Comparison of ENCODE assay signal across 24 cellular contexts in the genomic region with DNA sequence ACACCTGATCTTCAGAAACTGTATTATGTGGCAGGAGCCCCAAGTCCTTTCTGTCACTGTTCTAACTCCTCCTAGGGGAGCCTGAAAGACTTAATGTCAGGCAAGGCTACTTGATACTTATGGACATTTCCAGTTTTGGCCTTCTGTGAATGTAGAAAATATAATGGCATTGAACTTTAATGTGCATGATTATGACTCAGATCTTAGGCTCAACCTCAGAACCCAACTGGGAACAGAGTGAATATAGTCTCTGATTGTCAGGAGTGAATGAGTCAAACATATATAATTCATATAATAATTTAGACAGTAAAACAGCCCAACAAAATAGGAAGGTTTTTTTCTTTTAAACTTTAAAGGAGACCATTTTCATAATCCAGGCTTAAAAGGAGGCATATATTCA.
A peak's percentile ranks its signal among the peaks of the same experiment; 100 is the strongest.
DNase-seq lines count a peak whose midpoint lies in the region; ATAC-seq, FAIRE-seq and TF ChIP-seq lines count a peak whose summit lies in the region.
"Had no signal": no experiment of that assay in that cellular context is flagged by ENCODE, and none has a peak within 500 bp of the region (broad histone marks: within the 10 kb centered on the region; RNA-seq: fewer than 3 reads in every experiment).

No MANE protein-coding gene starts in this region.

- no peaks in the 10 kb centered on the region for H3K9me2 ChIP-seq in hepatocyte (replicated peaks; ENCODE audit: insufficient read depth)

- no peak for TF ChIP-seq POLR2A in HepG2 (IDR thresholded peaks at IDR 0.05; ENCODE audit: insufficient read depth in 1 of 2, low read depth in 2 of 2, low read length in 2 of 2)

- no peaks in the 10 kb centered on the region for H3K27me3 Mint-ChIP-seq in chondrocyte (ENCODE audit: low read depth)
- H3K27me3 Mint-ChIP-seq: stimulated activated naive CD8-positive, alpha-beta T cell treated with anti-CD3 and anti-CD28 coated beads, Interleukin-15, Interleukin-2, amounts not matched to agents 100 ng/mL and 50 ng/mL, for 24 hours had no signal

- H3K36me3 ChIP-seq in hepatocyte (replicated peaks; ENCODE audit: insufficient read depth, low read depth) = no peaks in the 10 kb centered on the region
- no peaks in the 10 kb centered on the region for H3K36me3 ChIP-seq in smooth muscle cell (ENCODE audit: low read depth)
- H3K36me3 ChIP-seq in HepG2 (replicated peaks in 1 of 2; ENCODE audit: control insufficient read depth in 1 of 2, insufficient read depth in 2 of 2, low read length in 2 of 2) = no peaks in the 10 kb centered on the region
- H3K36me3 ChIP-seq: left ventricle myocardium inferior, transverse colon, WERI-Rb-1 had no signal

- FAIRE-seq in HepG2 (lab: Jason Lieb, UNC) = no peak

- no TSS peak for BruUV-seq in HepG2 (replicated peaks; lab: Mats Ljungman, UMichigan)

- H3K27ac ChIP-seq in hepatocyte = no peak overlapping the region
- peak overlapping the region; percentile 78 for H3K27ac ChIP-seq in smooth muscle cell (ENCODE audit: low read depth)
- no peak overlapping the region for H3K27ac ChIP-seq in HepG2 (ENCODE audit: extremely low read length, insufficient read depth, low read length)
- H3K27ac ChIP-seq: left ventricle myocardium inferior, WERI-Rb-1 had no signal

- DNase-seq in LHCN-M2 (ENCODE audit: low read depth) (peak; percentile 76), chondrocyte (ENCODE audit: low spot score) (no peak), hepatocyte (ENCODE audit: low spot score) (no peak), smooth muscle cell (lab: John Stamatoyannopoulos, UW; ENCODE audit: unreplicated experiment) (no peak), HepG2 (ENCODE audit: low spot score) (no peak), T-helper 1 cell (no peak), activated T-cell treated with anti-CD3 and anti-CD28 coated beads for 4 hours (no peak)
- DNase-seq: activated CD4-positive, alpha-beta T cell treated with anti-CD3 and anti-CD28 coated beads, Interleukin-2, amount 50 U/mL, for 48 hours; activated naive CD4-positive, alpha-beta T cell treated with anti-CD3 and anti-CD28 coated beads for 36 hours; activated T-cell treated with anti-CD3 and anti-CD28 coated beads, Interleukin-2, amount 50 U/mL, for 1 hour; AML-193; aorta; left ventricle myocardium inferior; NCI-H1417 treated with DMSO at 0.1 percent for 48 hours; NCI-H82; nucleus accumbens; OCI-M1; right cardiac atrium; SIG-M5; T-helper 2 cell; transverse colon; WERI-Rb-1 had no signal

- CTCF ChIA-PET in HepG2 (lab: Yijun Ruan, JAX; ENCODE audit: low intra/inter-chr PET ratio, low total read pairs) = no interaction called here

- H3K4me1 Mint-ChIP-seq in chondrocyte (ENCODE audit: low read depth) = peaks cover 37% of the 10 kb centered on the region
- H3K4me1 Mint-ChIP-seq: GM23338 had no signal

- no peak overlapping the region for H3K4me2 ChIP-seq in hepatocyte
- peak overlapping the region; percentile 86 for H3K4me2 ChIP-seq in smooth muscle cell
- no peak overlapping the region for H3K4me2 ChIP-seq in HepG2 (ENCODE audit: low read depth, low read length)
- H3K4me2 ChIP-seq: GM23338 had no signal

- H3K27me3 ChIP-seq in hepatocyte (no peaks in the 10 kb centered on the region), smooth muscle cell (ENCODE audit: low read depth) (no peaks in the 10 kb centered on the region), HepG2 (ENCODE audit: control insufficient read depth in 1 of 2, insufficient read depth in 2 of 2, low read length in 2 of 2) (no peaks in the 10 kb centered on the region)
- H3K27me3 ChIP-seq: transverse colon had no signal

- no peak for TF ChIP-seq RAD21 in HepG2 (CRISPR knock-in tag; IDR thresholded peaks at IDR 0.05)

- POLR2A ChIA-PET in HepG2 (lab: Yijun Ruan, JAX) = no interaction called here

- intact Hi-C loops in HepG2 (cut with micrococcal nuclease; ENCODE audit: unreplicated experiment) = no loop called here

- no peaks in the 10 kb centered on the region for H3K36me3 Mint-ChIP-seq in chondrocyte (ENCODE audit: low read depth)

- H3K9me3 Mint-ChIP-seq in chondrocyte (ENCODE audit: low read depth) = no peaks in the 10 kb centered on the region
- H3K9me3 Mint-ChIP-seq: activated naive CD4-positive, alpha-beta T cell treated with anti-CD3 and anti-CD28 coated beads for 36 hours; GM23338; stimulated activated naive CD8-positive, alpha-beta T cell treated with anti-CD3 and anti-CD28 coated beads, Interleukin-15, Interleukin-2, amounts not matched to agents 100 ng/mL and 50 ng/mL, for 24 hours had no signal

- no peaks in the 10 kb centered on the region for H4K20me1 ChIP-seq in hepatocyte (ENCODE audit: insufficient read depth, poor library complexity, severe bottlenecking)
- no peaks in the 10 kb centered on the region for H4K20me1 ChIP-seq in smooth muscle cell (ENCODE audit: low read depth)
- H4K20me1 ChIP-seq in HepG2 (ENCODE audit: insufficient read depth, low read length) = no peaks in the 10 kb centered on the region

- no peak overlapping the region for H3K4me3 Mint-ChIP-seq in chondrocyte (ENCODE audit: unreplicated experiment)
- H3K4me3 Mint-ChIP-seq: activated naive CD4-positive, alpha-beta T cell treated with anti-CD3 and anti-CD28 coated beads for 36 hours; GM23338; stimulated activated naive CD8-positive, alpha-beta T cell treated with anti-CD3 and anti-CD28 coated beads, Interleukin-15, Interleukin-2, amounts not matched to agents 100 ng/mL and 50 ng/mL, for 24 hours had no signal

- H3K9ac ChIP-seq in smooth muscle cell (ENCODE audit: low read depth) (peak overlapping the region; percentile 35), HepG2 (ENCODE audit: insufficient read depth, low read depth, low read length) (no peak overlapping the region)

- TF ChIP-seq CTCF in chondrocyte (IDR thresholded peaks at IDR 0.05) (no peak), hepatocyte (IDR thresholded peaks at IDR 0.05; ENCODE audit: poor library complexity) (no peak), smooth muscle cell (IDR thresholded peaks at IDR 0.05; ENCODE audit: borderline replicate concordance, insufficient read depth, poor library complexity, severe bottlenecking) (no peak), HepG2 (CRISPR knock-in tag; IDR thresholded peaks at IDR 0.05) (no peak)

- no peak for ATAC-seq in HepG2
- ATAC-seq: GM23338, right cardiac atrium had no signal

- H3F3A ChIP-seq in smooth muscle cell (ENCODE audit: low read depth) = no peaks in the 10 kb centered on the region

- H2AFZ ChIP-seq in hepatocyte = peak overlapping the region; percentile 14
- H2AFZ ChIP-seq in smooth muscle cell (ENCODE audit: low read depth) = peak overlapping the region; percentile 98
- no peak overlapping the region for H2AFZ ChIP-seq in HepG2 (ENCODE audit: low read length)
- H2AFZ ChIP-seq: GM23338 had no signal

- no peak for TF ChIP-seq EP300 in HepG2 (IDR thresholded peaks at IDR 0.05; ENCODE audit: low read depth in 2 of 2, low read length in 2 of 2)
- no peak for TF ChIP-seq EP300 in HepG2 (CRISPR knock-in tag; IDR thresholded peaks at IDR 0.05; ENCODE audit: borderline replicate concordance)

- peak overlapping the region; percentile 93 for H3K27ac Mint-ChIP-seq in chondrocyte (ENCODE audit: unreplicated experiment)
- H3K27ac Mint-ChIP-seq: activated naive CD4-positive, alpha-beta T cell treated with anti-CD3 and anti-CD28 coated beads for 36 hours; GM23338; stimulated activated naive CD8-positive, alpha-beta T cell treated with anti-CD3 and anti-CD28 coated beads, Interleukin-15, Interleukin-2, amounts not matched to agents 100 ng/mL and 50 ng/mL, for 24 hours had no signal

- H3K4me1 ChIP-seq in hepatocyte (ENCODE audit: insufficient read depth) = no peaks in the 10 kb centered on the region
- H3K4me1 ChIP-seq in smooth muscle cell (ENCODE audit: low read depth) = no peaks in the 10 kb centered on the region
- no peaks in the 10 kb centered on the region for H3K4me1 ChIP-seq in HepG2 (ENCODE audit: insufficient read depth, low read length)
- H3K4me1 ChIP-seq: left ventricle myocardium inferior, transverse colon had no signal

- in situ Hi-C loops in HepG2 (cut with HindIII; ENCODE audit: extremely low pct_ligation_motif_present, low pct_unique_long_range_greater_than_20kb) = no loop called here

- no peak overlapping the region for H3K4me3 ChIP-seq in hepatocyte
- no peak overlapping the region for H3K4me3 ChIP-seq in smooth muscle cell
- no peak overlapping the region for H3K4me3 ChIP-seq in HepG2 (replicated peaks in 1 of 3; ENCODE audit: insufficient read depth in 1 of 3, low read depth in 2 of 3, low read length in 3 of 3)
- H3K4me3 ChIP-seq: GM23338, left ventricle myocardium inferior, transverse colon had no signal

- H3K79me2 ChIP-seq in hepatocyte (no peaks in the 10 kb centered on the region), smooth muscle cell (ENCODE audit: low read depth) (no peaks in the 10 kb centered on the region), HepG2 (ENCODE audit: insufficient read depth, low read length) (no peaks in the 10 kb centered on the region)

- no peaks in the 10 kb centered on the region for H3K9me3 ChIP-seq in hepatocyte (ENCODE audit: low read depth)
- no peaks in the 10 kb centered on the region for H3K9me3 ChIP-seq in smooth muscle cell (replicated peaks; ENCODE audit: low read depth)
- H3K9me3 ChIP-seq in HepG2 (ENCODE audit: low read length) = no peaks in the 10 kb centered on the region
- H3K9me3 ChIP-seq: left ventricle myocardium inferior, transverse colon had no signal

TF ChIP-seq in HepG2, 621 proteins besides CTCF, POLR2A, EP300 and RAD21:
- TF ChIP-seq NR1H2 (CRISPR knock-in tag; IDR thresholded peaks at IDR 0.05; ENCODE audit: borderline replicate concordance, low read depth) (no peak), ZNF468 (CRISPR knock-in tag; IDR thresholded peaks at IDR 0.05) (no peak), CENPX (CRISPR knock-in tag; IDR thresholded peaks at IDR 0.05) (no peak)
